18 cellular contexts compared by ENCODE assay signal in genomic region chr2:123596649-123597048, GRCh38.
DNase-seq lines count a peak whose midpoint lies in the region; ATAC-seq, FAIRE-seq and TF ChIP-seq lines count a peak whose summit lies in the region.
"Had no signal": no experiment of that assay in that cellular context is flagged by ENCODE, and none has a peak within 500 bp of the region (broad histone marks: within the 10 kb centered on the region; RNA-seq: fewer than 3 reads in every experiment).

No MANE protein-coding gene starts in this region.

- intact Hi-C loops in MCF 10A (cut with micrococcal nuclease) (no loop called here), breast epithelium (cut with DNase I; ENCODE audit: low total_unique reads) (no loop called here), HepG2 (cut with micrococcal nuclease; ENCODE audit: unreplicated experiment) (no loop called here), right lobe of liver (cut with DNase I) (no loop called here)

- ATAC-seq in HepG2 = no peak
- no peak for ATAC-seq in right lobe of liver
- ATAC-seq: A549; CD8-positive, alpha-beta T cell had no signal

- H3K27me3 ChIP-seq in breast epithelium (no peaks in the 10 kb centered on the region), HepG2 (ENCODE audit: control insufficient read depth in 1 of 2, insufficient read depth in 2 of 2, low read length in 2 of 2) (no peaks in the 10 kb centered on the region), right lobe of liver (no peaks in the 10 kb centered on the region)
- H3K27me3 ChIP-seq: BLaER1 treated with 17β-estradiol and CSF1 and Interleukin-3, amounts not matched to agents 10 nM and 100 nM had no signal

- H3K36me3 ChIP-seq in breast epithelium (no peaks in the 10 kb centered on the region), HepG2 (replicated peaks in 1 of 2; ENCODE audit: control insufficient read depth in 1 of 2, insufficient read depth in 2 of 2, low read length in 2 of 2) (no peaks in the 10 kb centered on the region), right lobe of liver (no peaks in the 10 kb centered on the region)
- H3K36me3 ChIP-seq: BLaER1 treated with 17β-estradiol and CSF1 and Interleukin-3, amounts not matched to agents 10 nM and 100 nM had no signal

- H4K20me1 ChIP-seq in HepG2 (ENCODE audit: insufficient read depth, low read length) = no peaks in the 10 kb centered on the region
- H4K20me1 ChIP-seq: BLaER1 treated with 17β-estradiol and CSF1 and Interleukin-3, amounts not matched to agents 10 nM and 100 nM had no signal

- H3K4me3 ChIP-seq in breast epithelium (no peak overlapping the region), HepG2 (replicated peaks in 1 of 3; ENCODE audit: insufficient read depth in 1 of 3, low read depth in 2 of 3, low read length in 3 of 3) (no peak overlapping the region), right lobe of liver (no peak overlapping the region)
- H3K4me3 ChIP-seq: A549; BLaER1 treated with 17β-estradiol and CSF1 and Interleukin-3, amounts not matched to agents 10 nM and 100 nM had no signal

- H3K4me1 ChIP-seq in breast epithelium (no peaks in the 10 kb centered on the region), HepG2 (ENCODE audit: insufficient read depth, low read length) (no peaks in the 10 kb centered on the region), right lobe of liver (no peaks in the 10 kb centered on the region)
- H3K4me1 ChIP-seq: A549; BLaER1 treated with 17β-estradiol and CSF1 and Interleukin-3, amounts not matched to agents 10 nM and 100 nM had no signal

- WGBS in HepG2 (ENCODE audit: low lambda C conversion rate) = 0% methylated on average over 1 of the region's 1 CpG
- WGBS in right lobe of liver (ENCODE audit: insufficient coverage, low coverage, low lambda C conversion rate, missing lambda C conversion rate) = 0% methylated on average over 1 of the region's 1 CpG

- no peak overlapping the region for H3K4me2 ChIP-seq in HepG2 (ENCODE audit: low read depth, low read length)
- H3K4me2 ChIP-seq: A549; BLaER1 treated with 17β-estradiol and CSF1 and Interleukin-3, amounts not matched to agents 10 nM and 100 nM had no signal

- BruUV-seq in MCF 10A (replicated peaks; lab: Mats Ljungman, UMichigan) (no TSS peak), HepG2 (replicated peaks; lab: Mats Ljungman, UMichigan) (no TSS peak)

- no peaks in the 10 kb centered on the region for H3K79me2 ChIP-seq in HepG2 (ENCODE audit: insufficient read depth, low read length)

- no peaks in the 10 kb centered on the region for H3K27me3 Mint-ChIP-seq in MCF 10A (ENCODE audit: insufficient read depth, unreplicated experiment)
- H3K27me3 Mint-ChIP-seq: B cell had no signal

- no peak overlapping the region for H3K27ac Mint-ChIP-seq in MCF 10A (ENCODE audit: low read depth, unreplicated experiment)
- H3K27ac Mint-ChIP-seq: B cell; CD8-positive, alpha-beta T cell; H9 had no signal

- H3K9me3 Mint-ChIP-seq in MCF 10A (ENCODE audit: unreplicated experiment) = peaks cover 15% of the 10 kb centered on the region

- TF ChIP-seq CTCF in MCF 10A (IDR thresholded peaks at IDR 0.05; ENCODE audit: unreplicated experiment) (no peak), breast epithelium (IDR thresholded peaks at IDR 0.05) (no peak), HepG2 (CRISPR knock-in tag; IDR thresholded peaks at IDR 0.05) (no peak), right lobe of liver (IDR thresholded peaks at IDR 0.05) (no peak)

- no peak for FAIRE-seq in HepG2 (lab: Jason Lieb, UNC)
- FAIRE-seq: A549, H1, HTR-8/SVneo had no signal

- DNase-seq in MCF 10A (ENCODE audit: unreplicated experiment) (peak; percentile 56), breast epithelium (ENCODE audit: low spot score in 2 of 2) (no peak), HepG2 (ENCODE audit: low spot score) (no peak), right lobe of liver (no peak), left kidney (ENCODE audit: low read depth, low spot score) (peak; percentile 6), GM19240 (ENCODE audit: insufficient read length, low spot score) (no peak), AML-193 (lab: John Stamatoyannopoulos, UW) (no peak)
- DNase-seq: Calu3; CD8-positive, alpha-beta T cell; DMS79 treated with DMSO at 0.1 percent for 48 hours; GF-D8; H9 had no signal

- no peaks in the 10 kb centered on the region for H3K9me3 ChIP-seq in breast epithelium
- peaks cover 96% of the 10 kb centered on the region for H3K9me3 ChIP-seq in HepG2 (ENCODE audit: low read length)
- no peaks in the 10 kb centered on the region for H3K9me3 ChIP-seq in right lobe of liver
- H3K9me3 ChIP-seq: A549 had no signal

- no peak overlapping the region for H2AFZ ChIP-seq in HepG2 (ENCODE audit: low read length)

- H3K36me3 Mint-ChIP-seq in MCF 10A (ENCODE audit: insufficient read depth, unreplicated experiment) = no peaks in the 10 kb centered on the region
- H3K36me3 Mint-ChIP-seq: CD8-positive, alpha-beta T cell had no signal

- no peak overlapping the region for H3K9ac ChIP-seq in HepG2 (ENCODE audit: insufficient read depth, low read depth, low read length)
- H3K9ac ChIP-seq: BLaER1 treated with 17β-estradiol and CSF1 and Interleukin-3, amounts not matched to agents 10 nM and 100 nM had no signal

- H3K27ac ChIP-seq in breast epithelium = no peak overlapping the region
- H3K27ac ChIP-seq in HepG2 (ENCODE audit: extremely low read length, insufficient read depth, low read length) = no peak overlapping the region
- no peak overlapping the region for H3K27ac ChIP-seq in right lobe of liver
- H3K27ac ChIP-seq: 22Rv1; A549; BLaER1 treated with 17β-estradiol and CSF1 and Interleukin-3, amounts not matched to agents 10 nM and 100 nM had no signal

- TF ChIP-seq RAD21 in HepG2 (CRISPR knock-in tag; IDR thresholded peaks at IDR 0.05) = no peak

- POLR2A ChIA-PET in MCF 10A (lab: Yijun Ruan, JAX) (interaction anchor here (0.6 to 1.4 kb wide), 3 partner anchors 13 to 1393 kb away, joined by 3 to 4 read pairs (median 3); no protein-coding TSS in a partner anchor), HepG2 (lab: Yijun Ruan, JAX) (no interaction called here)

- in situ Hi-C loops in HepG2 (cut with HindIII; ENCODE audit: extremely low pct_ligation_motif_present, low pct_unique_long_range_greater_than_20kb) = no loop called here

- CTCF ChIA-PET in MCF 10A (lab: Yijun Ruan, JAX) (interaction anchor here (0.5 to 0.7 kb wide), 2 partner anchors 147 to 1451 kb away, joined by 3 read pairs; no protein-coding TSS in a partner anchor), HepG2 (lab: Yijun Ruan, JAX; ENCODE audit: low intra/inter-chr PET ratio, low total read pairs) (no interaction called here)

- H3K4me3 Mint-ChIP-seq in MCF 10A (ENCODE audit: unreplicated experiment) = no peak overlapping the region
- H3K4me3 Mint-ChIP-seq: B cell; CD8-positive, alpha-beta T cell; H9 had no signal

- H3K4me1 Mint-ChIP-seq in MCF 10A (ENCODE audit: insufficient read depth, unreplicated experiment) = peaks cover 9% of the 10 kb centered on the region
- H3K4me1 Mint-ChIP-seq: B cell had no signal

- TF ChIP-seq EP300 in HepG2 (IDR thresholded peaks at IDR 0.05; ENCODE audit: low read depth in 2 of 2, low read length in 2 of 2) (no peak), HepG2 (CRISPR knock-in tag; IDR thresholded peaks at IDR 0.05; ENCODE audit: borderline replicate concordance) (no peak)

- TF ChIP-seq POLR2A in breast epithelium (IDR thresholded peaks at IDR 0.05) (no peak), HepG2 (IDR thresholded peaks at IDR 0.05; ENCODE audit: insufficient read depth in 1 of 2, low read depth in 2 of 2, low read length in 2 of 2) (no peak), right lobe of liver (IDR thresholded peaks at IDR 0.05) (no peak)

TF ChIP-seq in HepG2, 621 proteins besides CTCF, POLR2A, EP300 and RAD21:
- no peak for TF ChIP-seq PBX2 (CRISPR knock-in tag; IDR thresholded peaks at IDR 0.05)
- no peak for TF ChIP-seq ZNF441 (CRISPR knock-in tag; IDR thresholded peaks at IDR 0.05; ENCODE audit: borderline replicate concordance)
- TF ChIP-seq ZNF761 (CRISPR knock-in tag; conservative IDR thresholded peaks at IDR 0.05) = no peak
- no peak for TF ChIP-seq ZBTB43 (CRISPR knock-in tag; conservative IDR thresholded peaks at IDR 0.05)
- TF ChIP-seq ARNTL (CRISPR knock-in tag; IDR thresholded peaks at IDR 0.05) = no peak
- no peak for TF ChIP-seq ZNF850 (CRISPR knock-in tag; conservative IDR thresholded peaks at IDR 0.05)
- TF ChIP-seq MAZ (IDR thresholded peaks at IDR 0.05; ENCODE audit: borderline replicate concordance, low read depth, low read length) = no peak
- no peak for TF ChIP-seq MAZ (CRISPR knock-in tag; IDR thresholded peaks at IDR 0.05; ENCODE audit: low read depth)
- TF ChIP-seq ZNF788 (CRISPR knock-in tag; IDR thresholded peaks at IDR 0.05; ENCODE audit: borderline replicate concordance) = no peak
- peak; percentile 54 to 69 for TF ChIP-seq MAFK (conservative IDR thresholded peaks at IDR 0.05 in 1 of 2, IDR thresholded peaks at IDR 0.05 in 1 of 2; ENCODE audit: low read length in 2 of 2)
- TF ChIP-seq CEBPB (IDR thresholded peaks at IDR 0.05; ENCODE audit: borderline replicate concordance, low read depth, low read length) = peak; percentile 23; the same call in 1 of the 2 replicates
- no peak for TF ChIP-seq NFRKB (IDR thresholded peaks at IDR 0.05)
- TF ChIP-seq MAFF (IDR thresholded peaks at IDR 0.05; ENCODE audit: low read depth, low read length) = 0 out of 2 replicates have a peak, but pooled peaks have one; percentile 20
- TF ChIP-seq ZNF468 (CRISPR knock-in tag; IDR thresholded peaks at IDR 0.05) = no peak
- TF ChIP-seq BORCS8-MEF2B (CRISPR knock-in tag; IDR thresholded peaks at IDR 0.05) = no peak
- no peak for TF ChIP-seq ZNF260 (CRISPR knock-in tag; IDR thresholded peaks at IDR 0.05; ENCODE audit: borderline replicate concordance, low read depth)

Comparison
In these comparisons a context has a peak if more than half of its experiments do, and no peak if none do; other contexts are left out.
1. DNase-seq: peak in MCF 10A (single experiment) and left kidney (single experiment); none in breast epithelium (0 of 2), HepG2 (single experiment), right lobe of liver (0 of 3), GM19240 (single experiment) and AML-193 (0 of 2).